In the genomic region with DNA sequence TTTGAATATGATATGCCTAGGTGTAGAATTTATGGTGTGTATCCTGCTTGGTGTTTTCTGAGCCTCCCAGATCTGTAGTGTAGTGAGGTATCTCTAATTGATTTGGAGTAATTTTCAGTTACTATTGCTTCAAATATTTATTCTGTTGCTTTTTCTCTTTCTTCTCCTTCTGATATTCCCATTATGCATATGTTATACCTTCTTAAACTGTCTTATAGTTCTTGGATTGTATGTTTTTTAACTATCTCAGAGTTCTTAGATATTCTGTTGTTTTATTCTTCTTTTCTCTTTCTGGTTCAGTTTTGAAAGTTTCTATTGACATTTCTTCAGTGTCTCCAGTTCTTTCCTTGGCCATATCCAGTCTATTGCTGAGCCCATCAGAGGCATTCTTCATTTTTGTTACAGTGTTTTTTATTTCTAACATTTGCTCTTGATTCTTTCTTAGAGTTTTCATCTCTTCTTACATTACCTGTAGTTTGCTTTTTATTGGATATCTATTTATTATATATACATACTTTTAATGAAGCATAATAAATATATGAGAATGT, we compare ENCODE assay signal across 21 cellular contexts.
"Had no signal": no experiment of that assay in that cellular context is flagged by ENCODE, and none has a peak within 500 bp of the region (broad histone marks: within the 10 kb centered on the region; RNA-seq: fewer than 3 reads in every experiment).

No MANE protein-coding gene starts in this region.

- ATAC-seq: foreskin keratinocyte, gastroesophageal sphincter, heart left ventricle, left cardiac atrium, left lung, left ventricle myocardium superior, lower lobe of right lung, mucosa of descending colon had no signal

- FAIRE-seq: colon, endothelial cell of umbilical vein, frontal cortex, keratinocyte had no signal

- H3K27ac ChIP-seq: coronary artery, dorsolateral prefrontal cortex, esophagus muscularis mucosa, foreskin keratinocyte, gastroesophageal sphincter, heart left ventricle, left lung, lower lobe of right lung had no signal

- H3K4me3 ChIP-seq: coronary artery, dorsolateral prefrontal cortex, esophagus muscularis mucosa, gastroesophageal sphincter, heart left ventricle, left lung, lower lobe of right lung, mucosa of descending colon had no signal

- DNase-seq: dermis blood vessel endothelial cell; dorsolateral prefrontal cortex; effector CD4-positive, alpha-beta T cell; effector memory CD4-positive, alpha-beta T cell; foreskin keratinocyte; heart left ventricle; hippocampal formation; left cardiac atrium; left lung; left ventricle myocardium superior; lower lobe of right lung; mesenchymal stem cell; mucosa of descending colon; naive B cell had no signal

- H3K27me3 ChIP-seq: dorsolateral prefrontal cortex, esophagus muscularis mucosa, foreskin keratinocyte, gastroesophageal sphincter, heart left ventricle, left lung had no signal

- H3K4me1 ChIP-seq: esophagus muscularis mucosa, gastroesophageal sphincter, heart left ventricle, left lung, lower lobe of right lung had no signal
